ENCODE assay signal across 20 cellular contexts in the genomic region with DNA sequence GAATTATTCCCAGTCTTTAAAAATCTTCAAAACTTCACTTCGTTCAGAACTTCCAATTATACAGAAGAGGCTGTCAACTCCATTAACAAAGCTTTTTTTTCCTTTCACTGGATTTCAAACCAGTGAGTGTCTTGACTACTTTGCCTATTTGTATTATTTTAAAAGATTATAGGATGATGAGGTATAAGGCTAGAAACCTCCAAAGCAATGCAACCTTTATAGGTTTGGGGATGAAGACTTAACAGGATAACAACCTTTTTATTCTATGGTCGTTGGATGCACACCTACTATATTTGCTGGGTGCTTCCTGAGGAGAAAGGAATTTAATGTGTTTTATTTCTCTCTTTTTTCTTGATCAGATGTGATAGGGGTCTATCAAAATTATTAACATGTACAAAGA. TPM values are rescaled to one million over a fixed set of nuclear protein-coding genes. Genes with fewer than 3 reads are reported as not detected.
DNase-seq lines count a peak whose midpoint lies in the region; ATAC-seq, FAIRE-seq and TF ChIP-seq lines count a peak whose summit lies in the region.
"Had no signal": no experiment of that assay in that cellular context is flagged by ENCODE, and none has a peak within 500 bp of the region (broad histone marks: within the 10 kb centered on the region; RNA-seq: fewer than 3 reads in every experiment).

No MANE protein-coding gene starts in this region.

- H3K56ac ChIP-seq in H1 (replicated peaks; ENCODE audit: insufficient read length, low read depth, low read length): no peak overlapping the region

- BruUV-seq in Caco-2 (replicated peaks; lab: Mats Ljungman, UMichigan): no TSS peak

- no peaks in the 10 kb centered on the region for H3K79me1 ChIP-seq in H1 (ENCODE audit: low read depth, low read length)

- H2AFZ ChIP-seq in H1 (ENCODE audit: low read length): no peak overlapping the region

- H3K27me3 Mint-ChIP-seq in Caco-2 (ENCODE audit: insufficient read depth, unreplicated experiment) (no peaks in the 10 kb centered on the region), nephron progenitor cell (ENCODE audit: low read depth, poor library complexity) (peaks cover 96% of the 10 kb centered on the region)

- H2AK5ac ChIP-seq in H1 (ENCODE audit: low read depth, low read length): no peak overlapping the region

- H4K5ac ChIP-seq in H1 (ENCODE audit: insufficient read length, low read depth, low read length): no peak overlapping the region

- intact Hi-C loops in Caco-2 (cut with micrococcal nuclease; ENCODE audit: unreplicated experiment) (loop anchor here (2.0 to 10.0 kb wide), 3 partner anchors 27 to 215 kb away; no protein-coding TSS in a partner anchor), psoas muscle (cut with DNase I) (no loop called here), mucosa of descending colon (cut with DNase I, micrococcal nuclease) (no loop called here)

- H3K9ac ChIP-seq in HUES6 (ENCODE audit: low read length) (no peak overlapping the region), H1 (replicated peaks in 1 of 4; ENCODE audit: extremely low read depth in 1 of 4, low read depth in 3 of 4, low read length in 3 of 4) (no peak overlapping the region)

- H3K14ac ChIP-seq in H1 (ENCODE audit: insufficient read length): no peak overlapping the region

- no peak overlapping the region for H2BK5ac ChIP-seq in H1 (ENCODE audit: low read depth, low read length)

- peaks cover 1 to 5% of the 10 kb centered on the region in 2 experiments for H4K20me1 ChIP-seq in H1 (replicated peaks in 1 of 2; ENCODE audit: control insufficient read depth in 1 of 2, insufficient read depth in 2 of 2, low read length in 2 of 2)

- H3K27ac ChIP-seq in HUES6 (ENCODE audit: low read depth, low read length): no peak overlapping the region
- no peak overlapping the region for H3K27ac ChIP-seq in H1 (ENCODE audit: low read depth, low read length)
- no peak overlapping the region for H3K27ac ChIP-seq in effector memory CD4-positive, alpha-beta T cell (ENCODE audit: insufficient read depth, low read length, poor library complexity, severe bottlenecking)
- no peak overlapping the region for H3K27ac ChIP-seq in psoas muscle
- H3K27ac ChIP-seq: vagina had no signal

- DNase-seq in Caco-2: no peak
- DNase-seq in H1 (ENCODE audit: low read depth in 1 of 2, low spot score in 2 of 2): no peak
- DNase-seq in nephron progenitor cell: no peak
- DNase-seq in effector memory CD4-positive, alpha-beta T cell: no peak
- DNase-seq in psoas muscle: no peak
- DNase-seq in activated CD4-positive, alpha-beta T cell treated with anti-CD3 and anti-CD28 coated beads, Interleukin-2, amount 50 U/mL, for 48 hours: no peak
- DNase-seq in mucosa of descending colon: no peak
- DNase-seq: activated CD4-positive, alpha-beta memory T cell treated with anti-CD3 and anti-CD28 coated beads, Interleukin-2, amount 10 ng/mL, durations not matched to agents 7 days and 5 days; activated naive CD4-positive, alpha-beta T cell treated with anti-CD3 and anti-CD28 coated beads for 36 hours; CD4-positive, CD25-positive, alpha-beta regulatory T cell; cerebellar nuclear complex; HFFc6; NCI-H1694 treated with DMSO at 0.1 percent for 48 hours; NK-92 treated with Interleukin-12 subunit alpha and Interleukin-12 subunit beta, amount 100 ng/mL, for 24 hours; substantia nigra; T-cell had no signal

- H3K4me1 Mint-ChIP-seq in Caco-2 (ENCODE audit: low read depth, unreplicated experiment) (peaks cover 13% of the 10 kb centered on the region), nephron progenitor cell (peaks cover 15% of the 10 kb centered on the region)

- TF ChIP-seq CTCF in Caco-2 (IDR thresholded peaks at IDR 0.05; ENCODE audit: insufficient read depth in 1 of 2, low read depth in 1 of 2, low read length in 1 of 2, severe bottlenecking in 1 of 2, unreplicated experiment in 1 of 2) (no peak), H1 (IDR thresholded peaks at IDR 0.05; ENCODE audit: control extremely low read depth in 1 of 3, insufficient read depth in 1 of 3, low read depth in 1 of 3, low read length in 3 of 3) (no peak), nephron progenitor cell (IDR thresholded peaks at IDR 0.05) (no peak), psoas muscle (IDR thresholded peaks at IDR 0.05) (no peak), mucosa of descending colon (IDR thresholded peaks at IDR 0.05) (no peak)

- H3K18ac ChIP-seq in H1 (ENCODE audit: extremely low read depth, low read length): no peak overlapping the region

- no peaks in the 10 kb centered on the region for H3K9me3 Mint-ChIP-seq in Caco-2 (ENCODE audit: unreplicated experiment)
- no peaks in the 10 kb centered on the region for H3K9me3 Mint-ChIP-seq in nephron progenitor cell
- H3K9me3 Mint-ChIP-seq: activated CD4-positive, alpha-beta memory T cell treated with anti-CD3 and anti-CD28 coated beads, Interleukin-2, amount 10 ng/mL, durations not matched to agents 7 days and 5 days; activated naive CD4-positive, alpha-beta T cell treated with anti-CD3 and anti-CD28 coated beads for 36 hours; HFFc6; T-cell had no signal

- POLR2A ChIA-PET in Caco-2 (lab: Charles Lee) (interaction anchor here (1.0 kb wide), 1 partner anchor 85 kb away, joined by 5 read pairs; no protein-coding TSS in a partner anchor), H1 (lab: Charles Lee; ENCODE audit: partially characterized antibody) (interaction anchor here (2.0 kb wide), 1 partner anchor 78 kb away, joined by 8 read pairs; a partner anchor contains a TSS)

- H3K4me3 ChIP-seq in Caco-2 (ENCODE audit: low read depth, low read length) (peak overlapping the region; percentile 83), HUES6 (ENCODE audit: low read depth, low read length) (peak overlapping the region; percentile 82), H1 (ENCODE audit: extremely low read depth in 1 of 4, insufficient read depth in 2 of 4, low read depth in 3 of 4, low read length in 4 of 4) (peak overlapping the region; percentile 50 to 87 (median 68); a peak in 4 of 8 replicates), psoas muscle (no peak overlapping the region), mucosa of descending colon (no peak overlapping the region)
- H3K4me3 ChIP-seq in effector memory CD4-positive, alpha-beta T cell (ENCODE audit: insufficient read depth, low read depth, low read length, poor library complexity, severe bottlenecking): no peak overlapping the region

- no peak overlapping the region for H2BK120ac ChIP-seq in H1 (replicated peaks; ENCODE audit: low read depth, low read length)

- H3K23me2 ChIP-seq in H1 (ENCODE audit: low read depth, low read length): peaks cover 24% of the 10 kb centered on the region; the same call in 1 of the 2 replicates

- H3K4me3 Mint-ChIP-seq in Caco-2 (ENCODE audit: unreplicated experiment) (peak overlapping the region; percentile 85), nephron progenitor cell (peak overlapping the region; percentile 79)
- H3K4me3 Mint-ChIP-seq: activated CD4-positive, alpha-beta memory T cell treated with anti-CD3 and anti-CD28 coated beads, Interleukin-2, amount 10 ng/mL, durations not matched to agents 7 days and 5 days; activated naive CD4-positive, alpha-beta T cell treated with anti-CD3 and anti-CD28 coated beads for 36 hours; HFFc6 had no signal

- no peak overlapping the region for H3K4ac ChIP-seq in H1 (replicated peaks; ENCODE audit: insufficient read length, low read depth, low read length)

- TF ChIP-seq POLR2A in H1 (IDR thresholded peaks at IDR 0.05; ENCODE audit: control extremely low read depth in 1 of 2, low read depth in 2 of 2, low read length in 2 of 2): no peak

- H2BK20ac ChIP-seq in H1 (ENCODE audit: low read length): no peak overlapping the region

- H3K36me3 Mint-ChIP-seq in Caco-2 (ENCODE audit: insufficient read depth, unreplicated experiment) (peaks cover 19% of the 10 kb centered on the region), nephron progenitor cell (ENCODE audit: low read depth) (no peaks in the 10 kb centered on the region)
- H3K36me3 Mint-ChIP-seq: CD4-positive, CD25-positive, alpha-beta regulatory T cell; T-cell had no signal

- TF ChIP-seq EP300 in H1 (IDR thresholded peaks at IDR 0.05; ENCODE audit: borderline replicate concordance in 1 of 2, low read depth in 2 of 2, low read length in 2 of 2): no peak

- no peak overlapping the region for H2BK12ac ChIP-seq in H1 (ENCODE audit: low read depth, low read length)

- FAIRE-seq in H1 (lab: Jason Lieb, UNC): peak; percentile 19
- FAIRE-seq: endometrium, GM12892 had no signal

- ATAC-seq in psoas muscle (no peak), mucosa of descending colon (no peak)
- ATAC-seq: T-cell had no signal

- no peak overlapping the region for H4K8ac ChIP-seq in H1 (ENCODE audit: extremely low read depth, insufficient read depth, low read length)

- CTCF ChIA-PET in Caco-2 (lab: Charles Lee): no interaction called here
- CTCF ChIA-PET in H1 (lab: Charles Lee; ENCODE audit: partially characterized antibody): interaction anchor here (1.3 kb wide), 2 partner anchors 19 to 26 kb away, joined by 3 to 5 read pairs; no protein-coding TSS in a partner anchor

- H3K4me2 ChIP-seq in H1 (ENCODE audit: insufficient read depth in 1 of 2, low read depth in 2 of 2, low read length in 2 of 2): peak overlapping the region; percentile 80 to 94

- no peak overlapping the region for H2BK15ac ChIP-seq in H1 (ENCODE audit: low read length)

- H3K27ac Mint-ChIP-seq in Caco-2 (ENCODE audit: unreplicated experiment) (peak overlapping the region; percentile 83), nephron progenitor cell (no peak overlapping the region)
- H3K27ac Mint-ChIP-seq: activated CD4-positive, alpha-beta memory T cell treated with anti-CD3 and anti-CD28 coated beads, Interleukin-2, amount 10 ng/mL, durations not matched to agents 7 days and 5 days; activated naive CD4-positive, alpha-beta T cell treated with anti-CD3 and anti-CD28 coated beads for 36 hours; CD4-positive, CD25-positive, alpha-beta regulatory T cell; HFFc6; T-cell had no signal

- H3K23ac ChIP-seq in H1 (ENCODE audit: insufficient read length): no peak overlapping the region

- H3K79me2 ChIP-seq in H1 (ENCODE audit: control insufficient read depth in 1 of 2, insufficient read depth in 2 of 2, low read length in 2 of 2): no peaks in the 10 kb centered on the region

- 48% methylated on average over 2 of the region's 2 CpGs; no CpG with 5 or more reads in 1 of the 2 experiments for WGBS in H1 (ENCODE audit: extremely low coverage in 1 of 2, insufficient coverage in 1 of 2, insufficient read length in 1 of 2, insufficient replicate concordance in 2 of 2, low coverage in 1 of 2, low lambda C conversion rate in 2 of 2, missing lambda C conversion rate in 1 of 2), 2 experiments
- 25 to 32% (median 30%) methylated on average over 2 of the region's 2 CpGs for whole genome bisulfite sequencing in psoas muscle, 3 donors

- peaks cover 20% of the 10 kb centered on the region for H3K4me1 ChIP-seq in Caco-2
- peaks cover 20% of the 10 kb centered on the region for H3K4me1 ChIP-seq in HUES6 (ENCODE audit: control insufficient read depth, insufficient read depth, low read length)
- H3K4me1 ChIP-seq in H1 (replicated peaks in 1 of 4; ENCODE audit: control insufficient read depth in 3 of 4, insufficient read depth in 4 of 4, low read length in 3 of 4): peaks cover 0 to 15% (median 5%) of the 10 kb centered on the region in 4 experiments; a peak in 4 of 7 replicates
- peaks cover 5% of the 10 kb centered on the region for H3K4me1 ChIP-seq in effector memory CD4-positive, alpha-beta T cell (ENCODE audit: control insufficient read depth, insufficient read depth, low read length, poor library complexity, severe bottlenecking)
- H3K4me1 ChIP-seq in psoas muscle: peaks cover 11% of the 10 kb centered on the region
- peaks cover 12% of the 10 kb centered on the region for H3K4me1 ChIP-seq in mucosa of descending colon (ENCODE audit: low read depth)

- H3K27me3 ChIP-seq in Caco-2 (replicated peaks; ENCODE audit: control insufficient read depth, insufficient read depth, low read length) (no peaks in the 10 kb centered on the region), HUES6 (ENCODE audit: control insufficient read depth, insufficient read depth, low read length) (peaks cover 62% of the 10 kb centered on the region), H1 (replicated peaks in 1 of 4; ENCODE audit: control insufficient read depth in 3 of 4, extremely low read depth in 1 of 4, insufficient read depth in 3 of 4, low read length in 3 of 4) (peaks cover 0 to 26% (median 15%) of the 10 kb centered on the region in 4 experiments; a peak in 6 of 7 replicates), psoas muscle (ENCODE audit: insufficient read depth in 3 of 3, low read length in 2 of 3) (peaks cover 0 to 71% (median 34%) of the 10 kb centered on the region in 3 donors)
- H3K27me3 ChIP-seq in effector memory CD4-positive, alpha-beta T cell (replicated peaks; ENCODE audit: control insufficient read depth, insufficient read depth, low read length, poor library complexity, severe bottlenecking): peaks cover 26% of the 10 kb centered on the region

- TF ChIP-seq RAD21 in H1 (IDR thresholded peaks at IDR 0.05 in 1 of 2, conservative IDR thresholded peaks at IDR 0.05 in 1 of 2; ENCODE audit: low read depth in 2 of 2, low read length in 2 of 2): no peak

- H3K36me3 ChIP-seq in Caco-2 (ENCODE audit: control insufficient read depth, insufficient read depth, low read length) (no peaks in the 10 kb centered on the region), HUES6 (ENCODE audit: control insufficient read depth, insufficient read depth, low read length) (no peaks in the 10 kb centered on the region), H1 (ENCODE audit: control insufficient read depth in 2 of 4, insufficient read depth in 4 of 4, low read length in 3 of 4) (no peaks in the 10 kb centered on the region), psoas muscle (ENCODE audit: insufficient read depth in 1 of 2, low read depth in 1 of 2) (no peaks in the 10 kb centered on the region), mucosa of descending colon (ENCODE audit: low read depth) (no peaks in the 10 kb centered on the region)
- H3K36me3 ChIP-seq in effector memory CD4-positive, alpha-beta T cell (ENCODE audit: control insufficient read depth, insufficient read depth, low read length): no peaks in the 10 kb centered on the region
- H3K36me3 ChIP-seq: vagina had no signal

- H4K91ac ChIP-seq in H1 (replicated peaks; ENCODE audit: insufficient read length, low read length): no peak overlapping the region

- no peaks in the 10 kb centered on the region for H3K9me3 ChIP-seq in Caco-2
- H3K9me3 ChIP-seq in HUES6 (ENCODE audit: control insufficient read depth, insufficient read depth, low read depth, low read length): no peaks in the 10 kb centered on the region
- H3K9me3 ChIP-seq in H1 (ENCODE audit: insufficient read depth in 2 of 2, low read depth in 1 of 2, low read length in 1 of 2): no peaks in the 10 kb centered on the region
- no peaks in the 10 kb centered on the region for H3K9me3 ChIP-seq in effector memory CD4-positive, alpha-beta T cell (ENCODE audit: control insufficient read depth, low read length)
- H3K9me3 ChIP-seq in psoas muscle: no peaks in the 10 kb centered on the region
- no peaks in the 10 kb centered on the region for H3K9me3 ChIP-seq in mucosa of descending colon
- H3K9me3 ChIP-seq: vagina had no signal

RNA-seq across cellular contexts. Expression of a gene that starts 1.9 kb away (rescaled TPM):
- total RNA-seq in Caco-2 (2022): 8.8 and 11.5 TPM in 2 replicates
- 11.4 TPM in 2 replicates for total RNA-seq in H1 (2021; fragmentation: NEBNext Ultra II Directional; extraction: Animal tissue kit (Norgen Biotek cat#: 25700))
- polyA plus RNA-seq in H1 (2011; rRNA removed): 11.0 and 15.1 TPM in 2 replicates
- polyA plus RNA-seq in H1 (2011; cell fraction: cytosol; rRNA removed): 12.3 TPM
- polyA plus RNA-seq in H1 (2011; cell fraction: nucleus; rRNA removed): 18.8 TPM
- polyA plus RNA-seq in H1 (2012, experiment 1 of 2): 10.3 to 14.9 TPM (median 13.8 TPM) in 4 replicates
- 12.0 TPM for polyA plus RNA-seq in H1 (2012, experiment 2 of 2)
- 7.0 TPM for polyA plus RNA-seq in H1 (2013, experiment 1 of 2)
- 6.3 TPM for polyA plus RNA-seq in H1 (2013, experiment 2 of 2)
- polyA minus RNA-seq in H1 (2011; rRNA and poly(A)+ RNA removed): 5.6 and 11.5 TPM in 2 replicates
- polyA minus RNA-seq in H1 (2011; cell fraction: cytosol; rRNA and poly(A)+ RNA removed): 7.4 TPM
- 5.3 TPM for polyA minus RNA-seq in H1 (2011; cell fraction: nucleus; rRNA and poly(A)+ RNA removed)
- not detected for total RNA-seq in psoas muscle
- not detected for polyA plus RNA-seq in psoas muscle
- 10 to 100 TPM; 11.5 to 36.3 (median 15.2) TPM for total RNA-seq in mucosa of descending colon
- total RNA-seq: activated naive CD4-positive, alpha-beta T cell treated with anti-CD3 and anti-CD28 coated beads for 36 hours; CD4-positive, CD25-positive, alpha-beta regulatory T cell; HFFc6; T-cell had no signal
- polyA plus RNA-seq: CD4-positive, CD25-positive, alpha-beta regulatory T cell had no signal

Comparison
In these comparisons a context has a peak if more than half of its experiments do, and no peak if none do; other contexts are left out.
1. H3K4me3 ChIP-seq: peak in Caco-2 (single experiment), HUES6 (single experiment) and H1 (4 of 4); none in effector memory CD4-positive, alpha-beta T cell (single experiment), psoas muscle (single experiment) and mucosa of descending colon (single experiment).